1 cellular context compared by ENCODE assay signal in the genomic region with DNA sequence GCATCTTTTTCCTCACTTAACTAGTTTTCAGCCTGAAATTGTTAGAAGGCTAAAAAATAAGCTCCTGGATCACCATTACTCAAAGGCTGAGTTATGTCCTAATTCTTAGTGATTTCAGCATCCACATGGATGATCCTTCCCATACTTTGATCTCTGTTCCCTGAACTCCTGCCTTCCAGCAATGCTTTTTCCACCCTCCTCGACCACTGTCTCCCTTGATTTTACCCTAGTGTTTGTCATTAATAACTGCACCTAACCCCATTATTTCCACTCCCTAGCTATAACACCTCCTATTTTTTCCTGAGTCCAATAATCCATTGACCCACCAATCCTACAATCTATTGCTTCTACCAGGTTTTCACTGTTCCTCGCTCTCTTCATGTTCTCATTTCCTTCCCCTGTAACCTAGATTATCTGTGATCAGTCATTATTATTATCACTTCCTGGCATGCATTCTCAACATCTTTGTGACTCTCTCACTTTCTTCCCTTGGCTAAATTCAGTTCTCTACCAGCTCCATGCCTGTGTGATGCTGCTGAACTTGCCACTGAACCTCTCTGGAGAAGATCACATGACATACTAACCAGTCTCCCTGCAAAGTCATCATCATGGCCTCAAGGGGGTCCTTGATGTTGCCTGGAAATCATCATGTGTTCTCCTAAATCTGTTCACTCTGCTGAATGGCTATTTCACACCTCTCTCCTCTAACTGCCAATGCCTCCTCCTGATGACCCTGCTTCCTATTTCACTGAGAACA.
TF ChIP-seq lines count a peak whose summit lies in the region.

No MANE protein-coding gene starts in this region.

TF ChIP-seq in A549, 52 proteins besides CTCF, POLR2A, EP300 and RAD21 (continued from another document):
- TF ChIP-seq, protein P1, sequence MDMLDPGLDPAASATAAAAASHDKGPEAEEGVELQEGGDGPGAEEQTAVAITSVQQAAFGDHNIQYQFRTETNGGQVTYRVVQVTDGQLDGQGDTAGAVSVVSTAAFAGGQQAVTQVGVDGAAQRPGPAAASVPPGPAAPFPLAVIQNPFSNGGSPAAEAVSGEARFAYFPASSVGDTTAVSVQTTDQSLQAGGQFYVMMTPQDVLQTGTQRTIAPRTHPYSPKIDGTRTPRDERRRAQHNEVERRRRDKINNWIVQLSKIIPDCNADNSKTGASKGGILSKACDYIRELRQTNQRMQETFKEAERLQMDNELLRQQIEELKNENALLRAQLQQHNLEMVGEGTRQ (IDR thresholded peaks at IDR 0.05), result no peak
- TF ChIP-seq, protein P2, sequence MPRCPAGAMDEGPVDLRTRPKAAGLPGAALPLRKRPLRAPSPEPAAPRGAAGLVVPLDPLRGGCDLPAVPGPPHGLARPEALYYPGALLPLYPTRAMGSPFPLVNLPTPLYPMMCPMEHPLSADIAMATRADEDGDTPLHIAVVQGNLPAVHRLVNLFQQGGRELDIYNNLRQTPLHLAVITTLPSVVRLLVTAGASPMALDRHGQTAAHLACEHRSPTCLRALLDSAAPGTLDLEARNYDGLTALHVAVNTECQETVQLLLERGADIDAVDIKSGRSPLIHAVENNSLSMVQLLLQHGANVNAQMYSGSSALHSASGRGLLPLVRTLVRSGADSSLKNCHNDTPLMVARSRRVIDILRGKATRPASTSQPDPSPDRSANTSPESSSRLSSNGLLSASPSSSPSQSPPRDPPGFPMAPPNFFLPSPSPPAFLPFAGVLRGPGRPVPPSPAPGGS (IDR thresholded peaks at IDR 0.05), result no peak
- TF ChIP-seq FOXS1 (CRISPR knock-in tag; IDR thresholded peaks at IDR 0.05), result no peak
- TF ChIP-seq TFCP2L1 (CRISPR knock-in tag; IDR thresholded peaks at IDR 0.05), result no peak
